Comparison of ENCODE assay signal across 8 cellular contexts in genomic region chr2:135052042-135052876, GRCh38. TPM values are rescaled to one million over a fixed set of nuclear protein-coding genes. Genes with fewer than 3 reads are reported as not detected.
DNase-seq lines count a peak whose midpoint lies in the region; ATAC-seq and TF ChIP-seq lines count a peak whose summit lies in the region.

RAB3GAP1 (plus strand) TSS chr2:135052292; CDS start chr2:135052308, 16 bp downstream.

- H3K27ac ChIP-seq in colonic mucosa, result peak within 1 kb of the TSS; percentile 97

- no peaks in the 10 kb centered on the region for H3K4me1 ChIP-seq in colonic mucosa

- no peaks in the 10 kb centered on the region for H3K27me3 ChIP-seq in colonic mucosa

- peak; percentile 75 for TF ChIP-seq POLR2A in GM19193 (IDR thresholded peaks at IDR 0.05; ENCODE audit: extremely low read depth, insufficient read depth, insufficient read length)

- no peaks in the 10 kb centered on the region for H3K36me3 ChIP-seq in colonic mucosa

- peak within 1 kb of the TSS; percentile 78 for H3K4me3 ChIP-seq in colonic mucosa

- H3K9me3 ChIP-seq in colonic mucosa, result no peaks in the 10 kb centered on the region

- intact Hi-C loops in colonic mucosa (cut with DNase I) (no loop called here), left colon (cut with DNase I, micrococcal nuclease) (no loop called here)

- ATAC-seq in HG03432 (IDR thresholded peaks at IDR 0.05; ENCODE audit: unreplicated experiment), result peak; percentile 92
- peak; percentile 90 for ATAC-seq in left colon

- no peak for TF ChIP-seq CTCF in colonic mucosa (IDR thresholded peaks at IDR 0.05)

- peak within 1 kb of the TSS; percentile 93 to 95 for H3K9ac ChIP-seq in colonic mucosa (ENCODE audit: low read depth in 2 of 2, low read length in 2 of 2)

- DNase-seq in Ammon's horn (ENCODE audit: low spot score) (peak; percentile 82), NCI-H526 (lab: John Stamatoyannopoulos, UW) (peak; percentile 72 to 88), colonic mucosa (peak; percentile 85), left colon (peak; percentile 80 to 86)
- DNase-seq in activated CD4-positive, alpha-beta T cell treated with anti-CD3 and anti-CD28 coated beads for 48 hours, result peak; percentile 92
- DNase-seq in stimulated activated CD4-positive, alpha-beta T cell treated with anti-CD3 and anti-CD28 coated beads, Interleukin-1b, Interleukin-23, amount 100 ng/mL, for 4 hours (ENCODE audit: low read depth in 2 of 2), result peak; percentile 76 to 80

RNA-seq across cellular contexts. Expression of gene RAB3GAP1, which starts in this region (rescaled TPM):
- total RNA-seq in colonic mucosa (10 to 100 TPM; 34.3 to 47.9 TPM), left colon (10 to 100 TPM; 41.1 to 42.9 TPM)

Comparison
In these comparisons a context has a peak if more than half of its experiments do, and no peak if none do; other contexts are left out.
1. Peak in every context shown above with its lines: DNase-seq, ATAC-seq, H3K4me3 ChIP-seq and H3K27ac ChIP-seq.